In genomic region chr1:150162862-150163706, GRCh38 we compare ENCODE assay signal across 8 cellular contexts. TPM values are rescaled to one million over a fixed set of nuclear protein-coding genes. Genes with fewer than 3 reads are reported as not detected.
DNase-seq lines count a peak whose midpoint lies in the region; ATAC-seq and TF ChIP-seq lines count a peak whose summit lies in the region.

No MANE protein-coding gene starts in this region.

- peaks cover 41% of the 10 kb centered on the region for H3K4me1 Mint-ChIP-seq in progenitor cell of endocrine pancreas (ENCODE audit: low read depth)

- H3K36me3 Mint-ChIP-seq in progenitor cell of endocrine pancreas (ENCODE audit: insufficient read depth): peaks cover 7% of the 10 kb centered on the region

- peak; percentile 40 for DNase-seq in stimulated activated CD4-positive, alpha-beta T cell treated with anti-CD3 and anti-CD28 coated beads, Interleukin-1b, Interleukin-23, amount 100 ng/mL, for 48 hours
- no peak for DNase-seq in stimulated activated CD4-positive, alpha-beta T cell treated with anti-CD3 and anti-CD28 coated beads, Interleukin-4, amount 100 ng/mL, for 24 hours
- DNase-seq in NCI-H69 (lab: John Stamatoyannopoulos, UW) (peak; percentile 95), body of pancreas (peak; percentile 49 to 85 (median 71)), hypothalamus (lab: John Stamatoyannopoulos, UW) (peak in 42 of 51 donors; percentile 19 to 89 (median 56)), progenitor cell of endocrine pancreas (ENCODE audit: low spot score, unreplicated experiment) (peak; percentile 57)

- no peak overlapping the region for H3K4me3 ChIP-seq in body of pancreas

- H3K4me3 Mint-ChIP-seq in progenitor cell of endocrine pancreas (ENCODE audit: low read depth): peak overlapping the region; percentile 58

- no peaks in the 10 kb centered on the region for H3K9me3 Mint-ChIP-seq in progenitor cell of endocrine pancreas (ENCODE audit: low read depth)

- intact Hi-C loops in body of pancreas (cut with DNase I): loop anchor here (10.0 kb wide), 1 partner anchor 88 kb away; no protein-coding TSS in a partner anchor

- ATAC-seq in HG03108 (IDR thresholded peaks at IDR 0.05; ENCODE audit: unreplicated experiment) (peak; percentile 19), body of pancreas (peak; percentile 83), GM18520 (IDR thresholded peaks at IDR 0.05; ENCODE audit: unreplicated experiment) (no peak)

- peaks cover 11% of the 10 kb centered on the region for H3K4me1 ChIP-seq in body of pancreas

- H3K27ac Mint-ChIP-seq in progenitor cell of endocrine pancreas: peak overlapping the region; percentile 98

- no peaks in the 10 kb centered on the region for H3K9me3 ChIP-seq in body of pancreas

- H3K27ac ChIP-seq in body of pancreas: peak overlapping the region; percentile 33 to 71 (median 52)

- H3K27me3 ChIP-seq in body of pancreas: no peaks in the 10 kb centered on the region

- no peaks in the 10 kb centered on the region for H3K27me3 Mint-ChIP-seq in progenitor cell of endocrine pancreas

- peak in 2 of 3 donors; percentile 60 to 77 for TF ChIP-seq POLR2A in body of pancreas (IDR thresholded peaks at IDR 0.05)

- WGBS in body of pancreas, 2 donors: 25 to 39% methylated on average over 14 of the region's 14 CpGs

- peak in 2 of 7 experiments; percentile 7 to 20 for TF ChIP-seq CTCF in body of pancreas (IDR thresholded peaks at IDR 0.05)
- peak; percentile 37 for TF ChIP-seq CTCF in progenitor cell of endocrine pancreas (IDR thresholded peaks at IDR 0.05; ENCODE audit: unreplicated experiment)

- no peaks in the 10 kb centered on the region for H3K36me3 ChIP-seq in body of pancreas (replicated peaks in 1 of 2; ENCODE audit: insufficient read depth in 1 of 2, low read depth in 2 of 2)

RNA-seq across cellular contexts. Expression of gene PLEKHO1, which starts 13.4 kb away (rescaled TPM):
- 1 to 10 TPM; 5.3 to 7.0 TPM for total RNA-seq in body of pancreas
- total RNA-seq in progenitor cell of endocrine pancreas: 85.2 and 87.6 TPM in 2 replicates

Comparison
In these comparisons a context has a peak if more than half of its experiments do, and no peak if none do; other contexts are left out.
1. RNA of gene PLEKHO1, which starts 13.4 kb away (total RNA-seq): 85.2 to 87.6 TPM in progenitor cell of endocrine pancreas; 5.3 to 7.0 TPM in body of pancreas; every median in the first group is over 10 times any median in the second.